Comparison of ENCODE assay signal across 12 cellular contexts in genomic region chr4:15106417-15106816, GRCh38.
"Had no signal": no experiment of that assay in that cellular context is flagged by ENCODE, and none has a peak within 500 bp of the region (broad histone marks: within the 10 kb centered on the region; RNA-seq: fewer than 3 reads in every experiment).

No MANE protein-coding gene starts in this region.

- H3K27ac Mint-ChIP-seq: activated B cell treated with CpG ODN at 0.5 μM for 24 hours; activated CD4-positive, alpha-beta T cell treated with anti-CD3 and anti-CD28 coated beads, Interleukin-2, amount 10 ng/mL, durations not matched to agents 24 days and 14 days; activated naive CD4-positive, alpha-beta T cell treated with anti-CD3 and anti-CD28 coated beads, Interleukin-2, amount 10 ng/mL, durations not matched to agents 7 days and 5 days; activated T-helper 17 cell treated with anti-CD3 and anti-CD28 coated beads, Interleukin-2, amount 50 U/mL, for 72 hours; dendritic cell treated with granulocyte-macrophage colony-stimulating factor and Interleukin-4, amounts not matched to agents 40 ng/mL and 50 ng/mL, for 4 days; endodermal cell; T-helper 1 cell treated with Interleukin-12 subunit alpha and Interleukin-12 subunit beta and Interleukin-4 antibody, amounts not matched to agents 30 μg/mL and 1 μg/mL, for 36 hours had no signal

- H3K27ac ChIP-seq: foreskin keratinocyte, skin epidermis had no signal

- H3K4me1 Mint-ChIP-seq: activated B cell treated with CpG ODN at 0.5 μM for 24 hours; activated CD4-positive, alpha-beta T cell treated with anti-CD3 and anti-CD28 coated beads, Interleukin-2, amount 10 ng/mL, durations not matched to agents 24 days and 14 days; activated naive CD4-positive, alpha-beta T cell treated with anti-CD3 and anti-CD28 coated beads, Interleukin-2, amount 10 ng/mL, durations not matched to agents 7 days and 5 days; activated T-helper 17 cell treated with anti-CD3 and anti-CD28 coated beads, Interleukin-2, amount 50 U/mL, for 72 hours; central memory CD8-positive, alpha-beta T cell; neural crest cell had no signal

- H3K4me3 ChIP-seq: skin epidermis had no signal

- DNase-seq: activated B cell treated with CpG ODN at 0.5 μM for 24 hours; activated CD4-positive, alpha-beta T cell treated with anti-CD3 and anti-CD28 coated beads, Interleukin-2, amount 10 ng/mL, durations not matched to agents 24 days and 14 days; activated naive CD4-positive, alpha-beta T cell treated with anti-CD3 and anti-CD28 coated beads, Interleukin-2, amount 10 ng/mL, durations not matched to agents 7 days and 5 days; endodermal cell; foreskin keratinocyte; left ventricle myocardium superior had no signal

- ATAC-seq: activated T-helper 17 cell treated with anti-CD3 and anti-CD28 coated beads, Interleukin-2, amount 50 U/mL, for 72 hours; foreskin keratinocyte; left ventricle myocardium superior had no signal

- H3K9me3 Mint-ChIP-seq: activated B cell treated with CpG ODN at 0.5 μM for 24 hours; activated CD4-positive, alpha-beta T cell treated with anti-CD3 and anti-CD28 coated beads, Interleukin-2, amount 10 ng/mL, durations not matched to agents 24 days and 14 days; activated naive CD4-positive, alpha-beta T cell treated with anti-CD3 and anti-CD28 coated beads, Interleukin-2, amount 10 ng/mL, durations not matched to agents 7 days and 5 days; activated T-helper 17 cell treated with anti-CD3 and anti-CD28 coated beads, Interleukin-2, amount 50 U/mL, for 72 hours; central memory CD8-positive, alpha-beta T cell; endodermal cell; T-helper 1 cell treated with Interleukin-12 subunit alpha and Interleukin-12 subunit beta and Interleukin-4 antibody, amounts not matched to agents 30 μg/mL and 1 μg/mL, for 36 hours had no signal

- H3K36me3 Mint-ChIP-seq: activated naive CD4-positive, alpha-beta T cell treated with anti-CD3 and anti-CD28 coated beads, Interleukin-2, amount 10 ng/mL, durations not matched to agents 7 days and 5 days had no signal

- H3K4me3 Mint-ChIP-seq: activated B cell treated with CpG ODN at 0.5 μM for 24 hours; activated CD4-positive, alpha-beta T cell treated with anti-CD3 and anti-CD28 coated beads, Interleukin-2, amount 10 ng/mL, durations not matched to agents 24 days and 14 days; activated naive CD4-positive, alpha-beta T cell treated with anti-CD3 and anti-CD28 coated beads, Interleukin-2, amount 10 ng/mL, durations not matched to agents 7 days and 5 days; activated T-helper 17 cell treated with anti-CD3 and anti-CD28 coated beads, Interleukin-2, amount 50 U/mL, for 72 hours; central memory CD8-positive, alpha-beta T cell; dendritic cell treated with granulocyte-macrophage colony-stimulating factor and Interleukin-4, amounts not matched to agents 40 ng/mL and 50 ng/mL, for 4 days; endodermal cell; neural crest cell; T-helper 1 cell treated with Interleukin-12 subunit alpha and Interleukin-12 subunit beta and Interleukin-4 antibody, amounts not matched to agents 30 μg/mL and 1 μg/mL, for 36 hours had no signal

- H3K27me3 Mint-ChIP-seq: activated CD4-positive, alpha-beta T cell treated with anti-CD3 and anti-CD28 coated beads, Interleukin-2, amount 10 ng/mL, durations not matched to agents 24 days and 14 days; activated naive CD4-positive, alpha-beta T cell treated with anti-CD3 and anti-CD28 coated beads, Interleukin-2, amount 10 ng/mL, durations not matched to agents 7 days and 5 days; activated T-helper 17 cell treated with anti-CD3 and anti-CD28 coated beads, Interleukin-2, amount 50 U/mL, for 72 hours had no signal

- H3K4me1 ChIP-seq: foreskin keratinocyte had no signal
